ENCODE assay signal across 12 cellular contexts in genomic region chr11:134272381-134273316, GRCh38. TPM values are rescaled to one million over a fixed set of nuclear protein-coding genes. Genes with fewer than 3 reads are reported as not detected.
DNase-seq lines count a peak whose midpoint lies in the region; TF ChIP-seq lines count a peak whose summit lies in the region.
"Had no signal": no experiment of that assay in that cellular context is flagged by ENCODE, and none has a peak within 500 bp of the region (broad histone marks: within the 10 kb centered on the region; RNA-seq: fewer than 3 reads in every experiment).

No MANE protein-coding gene starts in this region.

- no peak overlapping the region for H3K4me3 ChIP-seq in adipocyte (ENCODE audit: low read length)
- H3K4me3 ChIP-seq: ascending aorta, thyroid gland had no signal

- no peak overlapping the region for H3K9ac ChIP-seq in adipocyte (ENCODE audit: low read length)

- no peaks in the 10 kb centered on the region for H3K9me3 ChIP-seq in adipocyte (ENCODE audit: control insufficient read depth, low read length)
- H3K9me3 ChIP-seq: ascending aorta, thyroid gland had no signal

- POLR2A ChIA-PET in HEK293T (lab: Yijun Ruan, JAX) = interaction anchor here (0.8 to 4.0 kb wide), 3 partner anchors 11 to 48 kb away, joined by 3 to 20 read pairs (median 15); partner anchors contain the start of genes ACAD8, NCAPD3, THYN1 and VPS26B

- no peaks in the 10 kb centered on the region for H3K4me1 ChIP-seq in adipocyte (ENCODE audit: control insufficient read depth, insufficient read depth, low read length)

- H3K27me3 ChIP-seq in adipocyte (replicated peaks; ENCODE audit: control insufficient read depth, insufficient read depth, low read length) = peaks cover 80% of the 10 kb centered on the region

- CTCF ChIA-PET in HEK293T (lab: Yijun Ruan, JAX) = interaction anchor here (0.7 to 1.4 kb wide), 2 partner anchors 11 to 19 kb away, joined by 4 read pairs; partner anchors contain the start of genes ACAD8 and THYN1

- peak; percentile 55 for DNase-seq in DMS153 (lab: John Stamatoyannopoulos, UW)
- DNase-seq in DMS153 treated with DMSO at 0.1 percent for 48 hours (lab: John Stamatoyannopoulos, UW; ENCODE audit: unreplicated experiment) = no peak
- DNase-seq in HEK293T (ENCODE audit: extremely low spot score) = peak; percentile 39
- peak; percentile 55 for DNase-seq in adipocyte (ENCODE audit: low read depth)
- peak; percentile 71 for DNase-seq in iPS-NIHi7 (ENCODE audit: extremely low spot score)
- DNase-seq in HT-29 (ENCODE audit: low spot score) = no peak
- no peak for DNase-seq in DMS114 treated with DMSO at 0.1 percent for 48 hours (lab: John Stamatoyannopoulos, UW; ENCODE audit: unreplicated experiment)
- DNase-seq in GF-D8 (lab: John Stamatoyannopoulos, UW) = no peak
- DNase-seq: 8988T, NCI-H2081 treated with DMSO at 0.1 percent for 48 hours had no signal

- no peaks in the 10 kb centered on the region for H3K36me3 ChIP-seq in adipocyte (ENCODE audit: control insufficient read depth, insufficient read depth, low read length, severe bottlenecking)
- H3K36me3 ChIP-seq: ascending aorta, thyroid gland had no signal

TF ChIP-seq in HEK293T, 16 proteins besides CTCF, POLR2A, EP300 and RAD21:
- no peak for TF ChIP-seq TARDBP (IDR thresholded peaks at IDR 0.05)
- TF ChIP-seq PKNOX1 (IDR thresholded peaks at IDR 0.05) = no peak
- no peak for TF ChIP-seq BHLHE40 (IDR thresholded peaks at IDR 0.05; ENCODE audit: borderline replicate concordance)
- TF ChIP-seq FOXA1 (IDR thresholded peaks at IDR 0.05) = no peak
- TF ChIP-seq LEF1 (IDR thresholded peaks at IDR 0.05; ENCODE audit: borderline replicate concordance) = no peak
- TF ChIP-seq CTBP1 (IDR thresholded peaks at IDR 0.05; ENCODE audit: borderline replicate concordance) = no peak
- TF ChIP-seq FOXK2 (IDR thresholded peaks at IDR 0.05) = no peak
- TF ChIP-seq SUZ12 (IDR thresholded peaks at IDR 0.05) = no peak
- TF ChIP-seq ZNF384 (IDR thresholded peaks at IDR 0.05) = no peak
- no peak for TF ChIP-seq HDGF (IDR thresholded peaks at IDR 0.05; ENCODE audit: borderline replicate concordance)
- TF ChIP-seq FOXM1 (IDR thresholded peaks at IDR 0.05; ENCODE audit: borderline replicate concordance) = no peak
- TF ChIP-seq ARNT (IDR thresholded peaks at IDR 0.05) = no peak
- TF ChIP-seq L3MBTL2 (conservative IDR thresholded peaks at IDR 0.05) = no peak
- TF ChIP-seq NFRKB (IDR thresholded peaks at IDR 0.05) = no peak
- no peak for TF ChIP-seq SP1 (IDR thresholded peaks at IDR 0.05)

RNA-seq across cellular contexts. Expression of gene GLB1L3, which starts 3.5 kb away (rescaled TPM):
- not detected in 2 replicates for total RNA-seq in HT-29 (2014; rRNA removed; shearing (Covaris generic))
- total RNA-seq: ascending aorta had no signal

RNA-seq across cellular contexts. Expression of gene ACAD8, which starts 19.3 kb away (rescaled TPM):
- total RNA-seq in HT-29 (2014; rRNA removed; shearing (Covaris generic)) = 25.9 and 28.5 TPM in 2 replicates

RNA-seq across cellular contexts. Expression of gene THYN1, which starts 19.5 kb away (rescaled TPM):
- total RNA-seq in HT-29 (2014; rRNA removed; shearing (Covaris generic)) = 45.5 and 47.8 TPM in 2 replicates

RNA-seq across cellular contexts. Expression of gene VPS26B, which starts 48.2 kb away (rescaled TPM):
- 39.2 and 45.1 TPM in 2 replicates for total RNA-seq in HT-29 (2014; rRNA removed; shearing (Covaris generic))

RNA-seq across cellular contexts. Expression of gene NCAPD3, which starts 48.9 kb away (rescaled TPM):
- 57.0 and 66.3 TPM in 2 replicates for total RNA-seq in HT-29 (2014; rRNA removed; shearing (Covaris generic))

Comparison
In these comparisons a context has a peak if more than half of its experiments do, and no peak if none do; other contexts are left out.
1. DNase-seq: peak in DMS153 (single experiment), HEK293T (single experiment), adipocyte (single experiment) and iPS-NIHi7 (single experiment); none in DMS153 treated with DMSO at 0.1 percent for 48 hours (single experiment), HT-29 (single experiment), DMS114 treated with DMSO at 0.1 percent for 48 hours (single experiment) and GF-D8 (single experiment).